ENCODE assay signal across 9 cellular contexts in the genomic region with DNA sequence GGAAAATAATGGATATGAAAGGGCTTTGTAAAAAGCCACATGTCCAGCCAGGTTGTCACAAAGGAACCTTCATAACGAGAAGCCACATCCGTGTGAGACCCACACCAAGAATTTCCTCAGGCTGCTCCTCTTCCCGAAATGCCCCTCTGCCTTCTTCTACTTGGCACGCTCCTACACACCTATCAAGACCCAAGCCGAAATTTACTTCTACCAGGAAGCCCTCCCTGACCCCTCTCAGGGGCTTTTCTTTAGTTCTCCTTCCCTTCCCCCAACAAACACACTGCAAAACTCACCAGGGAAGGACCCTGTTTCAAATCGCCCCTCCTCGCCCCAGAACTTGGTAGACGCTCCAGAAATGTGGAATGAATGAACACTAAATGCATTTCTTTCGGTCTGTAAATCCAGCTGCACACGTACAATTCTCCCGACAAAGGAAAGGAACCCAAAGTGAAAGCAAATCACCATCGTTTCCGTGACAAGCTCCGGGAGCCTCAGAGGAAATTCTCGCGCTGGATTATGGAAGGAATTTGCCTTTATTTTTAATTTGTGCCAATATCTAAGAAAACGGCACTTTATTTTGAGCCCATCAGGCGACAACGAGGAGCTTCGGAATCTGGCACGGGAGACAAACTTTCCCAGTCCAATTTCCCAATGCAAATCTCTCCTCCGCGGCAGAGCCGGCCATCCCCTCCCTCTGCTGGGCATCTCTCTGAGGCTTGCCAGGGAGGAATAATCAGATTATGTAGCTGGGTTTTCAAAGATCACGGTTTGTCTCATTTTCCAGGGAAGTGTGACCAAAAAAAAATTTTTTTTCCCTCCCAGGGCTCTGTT. TPM values are rescaled to one million over a fixed set of nuclear protein-coding genes. Genes with fewer than 3 reads are reported as not detected.
A peak's percentile ranks its signal among the peaks of the same experiment; 100 is the strongest.
DNase-seq lines count a peak whose midpoint lies in the region; ATAC-seq and TF ChIP-seq lines count a peak whose summit lies in the region.
"Had no signal": no experiment of that assay in that cellular context is flagged by ENCODE, and none has a peak within 500 bp of the region (broad histone marks: within the 10 kb centered on the region; RNA-seq: fewer than 3 reads in every experiment).

No MANE protein-coding gene starts in this region.

- no peaks in the 10 kb centered on the region for H3K9me3 Mint-ChIP-seq in activated CD4-positive, alpha-beta memory T cell treated with anti-CD3 and anti-CD28 coated beads for 36 hours
- H3K9me3 Mint-ChIP-seq in stimulated activated effector memory CD8-positive, alpha-beta T cell treated with anti-CD3 and anti-CD28 coated beads, Interleukin-12 subunit alpha, Interleukin-12 subunit beta, amount 100 ng/mL, for 72 hours: no peaks in the 10 kb centered on the region
- H3K9me3 Mint-ChIP-seq in progenitor cell of endocrine pancreas (ENCODE audit: low read depth): no peaks in the 10 kb centered on the region

- H3K36me3 Mint-ChIP-seq in activated CD4-positive, alpha-beta memory T cell treated with anti-CD3 and anti-CD28 coated beads for 36 hours: no peaks in the 10 kb centered on the region
- no peaks in the 10 kb centered on the region for H3K36me3 Mint-ChIP-seq in stimulated activated effector memory CD8-positive, alpha-beta T cell treated with anti-CD3 and anti-CD28 coated beads, Interleukin-12 subunit alpha, Interleukin-12 subunit beta, amount 100 ng/mL, for 72 hours
- no peaks in the 10 kb centered on the region for H3K36me3 Mint-ChIP-seq in progenitor cell of endocrine pancreas (ENCODE audit: insufficient read depth)

- DNase-seq in DMS53 (lab: John Stamatoyannopoulos, UW) (peak; percentile 58), DMS53 treated with DMSO at 0.1 percent for 48 hours (lab: John Stamatoyannopoulos, UW; ENCODE audit: unreplicated experiment) (no peak), hepatic stellate cell (ENCODE audit: low spot score) (peak; percentile 70), GDM1 (lab: John Stamatoyannopoulos, UW) (no peak), progenitor cell of endocrine pancreas (ENCODE audit: low spot score, unreplicated experiment) (no peak), posterior cingulate gyrus (no peak)
- no peak for DNase-seq in activated CD4-positive, alpha-beta memory T cell treated with anti-CD3 and anti-CD28 coated beads for 36 hours
- no peak for DNase-seq in stimulated activated effector memory CD8-positive, alpha-beta T cell treated with anti-CD3 and anti-CD28 coated beads, Interleukin-12 subunit alpha, Interleukin-12 subunit beta, amount 100 ng/mL, for 72 hours (ENCODE audit: low spot score in 2 of 2)

- ATAC-seq in stimulated activated effector memory CD8-positive, alpha-beta T cell treated with anti-CD3 and anti-CD28 coated beads, Interleukin-12 subunit alpha, Interleukin-12 subunit beta, amount 100 ng/mL, for 72 hours: no peak

- H3K4me1 Mint-ChIP-seq in activated CD4-positive, alpha-beta memory T cell treated with anti-CD3 and anti-CD28 coated beads for 36 hours (ENCODE audit: low read depth): peaks cover 17% of the 10 kb centered on the region
- H3K4me1 Mint-ChIP-seq in stimulated activated effector memory CD8-positive, alpha-beta T cell treated with anti-CD3 and anti-CD28 coated beads, Interleukin-12 subunit alpha, Interleukin-12 subunit beta, amount 100 ng/mL, for 72 hours: peaks cover 28% of the 10 kb centered on the region
- H3K4me1 Mint-ChIP-seq in progenitor cell of endocrine pancreas (ENCODE audit: low read depth): peaks cover 1% of the 10 kb centered on the region

- intact Hi-C loops in activated CD4-positive, alpha-beta memory T cell treated with anti-CD3 and anti-CD28 coated beads for 36 hours (cut with micrococcal nuclease): no loop called here
- intact Hi-C loops in posterior cingulate gyrus (cut with DNase I): no loop called here

- POLR2A ChIA-PET in activated CD4-positive, alpha-beta memory T cell treated with anti-CD3 and anti-CD28 coated beads for 36 hours (lab: Charles Lee): no interaction called here

- no peak for TF ChIP-seq CTCF in progenitor cell of endocrine pancreas (IDR thresholded peaks at IDR 0.05; ENCODE audit: unreplicated experiment)

- peaks cover 58% of the 10 kb centered on the region for H3K27me3 Mint-ChIP-seq in activated CD4-positive, alpha-beta memory T cell treated with anti-CD3 and anti-CD28 coated beads for 36 hours
- H3K27me3 Mint-ChIP-seq in progenitor cell of endocrine pancreas: peaks cover 68% of the 10 kb centered on the region

- peak overlapping the region; percentile 22 for H3K4me3 Mint-ChIP-seq in activated CD4-positive, alpha-beta memory T cell treated with anti-CD3 and anti-CD28 coated beads for 36 hours
- H3K4me3 Mint-ChIP-seq in stimulated activated effector memory CD8-positive, alpha-beta T cell treated with anti-CD3 and anti-CD28 coated beads, Interleukin-12 subunit alpha, Interleukin-12 subunit beta, amount 100 ng/mL, for 72 hours: peak overlapping the region; percentile 50
- H3K4me3 Mint-ChIP-seq in progenitor cell of endocrine pancreas (ENCODE audit: low read depth): no peak overlapping the region

- CTCF ChIA-PET in activated CD4-positive, alpha-beta memory T cell treated with anti-CD3 and anti-CD28 coated beads for 36 hours (lab: Charles Lee): interaction anchor here (1.0 kb wide), 1 partner anchor 332 kb away, joined by 7 read pairs; no protein-coding TSS in a partner anchor

- no peak overlapping the region for H3K27ac Mint-ChIP-seq in activated CD4-positive, alpha-beta memory T cell treated with anti-CD3 and anti-CD28 coated beads for 36 hours
- H3K27ac Mint-ChIP-seq in stimulated activated effector memory CD8-positive, alpha-beta T cell treated with anti-CD3 and anti-CD28 coated beads, Interleukin-12 subunit alpha, Interleukin-12 subunit beta, amount 100 ng/mL, for 72 hours: no peak overlapping the region
- no peak overlapping the region for H3K27ac Mint-ChIP-seq in progenitor cell of endocrine pancreas

RNA-seq across cellular contexts. Expression of a gene that starts 13.2 kb away (rescaled TPM):
- total RNA-seq in activated CD4-positive, alpha-beta memory T cell treated with anti-CD3 and anti-CD28 coated beads for 36 hours: not detected
- total RNA-seq in progenitor cell of endocrine pancreas: 0.29 and 0.46 TPM in 2 replicates
- total RNA-seq: T-helper 2 cell treated with Interferon-gamma antibody and Interleukin-4, amounts not matched to agents 100 ng/mL and 5 ng/mL, for 36 hours had no signal

Comparison
In these comparisons a context has a peak if more than half of its experiments do, and no peak if none do; other contexts are left out.
1. DNase-seq: peak in DMS53 (single experiment) and hepatic stellate cell (single experiment); none in DMS53 treated with DMSO at 0.1 percent for 48 hours (single experiment), activated CD4-positive, alpha-beta memory T cell treated with anti-CD3 and anti-CD28 coated beads for 36 hours (single experiment), stimulated activated effector memory CD8-positive, alpha-beta T cell treated with anti-CD3 and anti-CD28 coated beads, Interleukin-12 subunit alpha, Interleukin-12 subunit beta, amount 100 ng/mL, for 72 hours (0 of 2), GDM1 (single experiment), progenitor cell of endocrine pancreas (single experiment) and posterior cingulate gyrus (0 of 10).